30 cellular contexts compared by ENCODE assay signal in the genomic region with DNA sequence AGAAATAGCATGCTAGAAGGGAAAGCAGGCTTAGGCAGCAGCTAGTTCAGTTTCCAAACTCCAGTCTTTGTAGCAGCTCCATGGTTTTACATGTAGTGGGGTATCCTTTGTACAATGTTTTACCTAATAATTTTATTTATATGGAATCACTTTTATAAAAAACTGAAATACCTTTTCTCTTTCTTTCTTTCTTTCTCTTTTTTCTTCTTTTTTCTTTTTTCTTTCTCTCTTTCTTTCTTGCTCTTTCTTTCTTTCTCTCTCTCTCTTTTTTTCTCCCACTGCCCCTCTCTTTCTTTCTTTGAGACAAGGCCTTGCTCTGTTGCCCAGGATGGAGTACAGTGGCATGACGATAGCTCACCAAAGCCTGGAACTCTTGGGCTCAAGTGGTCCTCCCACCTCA.
"Had no signal": no experiment of that assay in that cellular context is flagged by ENCODE, and none has a peak within 500 bp of the region (broad histone marks: within the 10 kb centered on the region; RNA-seq: fewer than 3 reads in every experiment).

No MANE protein-coding gene starts in this region.

- H3K9me3 ChIP-seq: ovary, psoas muscle, spleen, suprapubic skin, testis, tibial artery, transverse colon, upper lobe of right lung, uterus had no signal

- H3K36me3 ChIP-seq: neural progenitor cell, ovary, spleen, suprapubic skin, tibial artery, transverse colon, upper lobe of right lung, uterus had no signal

- H3K9ac ChIP-seq: neural progenitor cell, parathyroid adenoma had no signal

- DNase-seq: naive thymus-derived CD8-positive, alpha-beta T cell; occipital lobe; ovary; psoas muscle; right cardiac atrium; spleen; stimulated activated CD4-positive, alpha-beta T cell treated with anti-CD3 and anti-CD28 coated beads, Interleukin-12 subunit alpha, Interleukin-12 subunit beta, amount 100 ng/mL, for 4 hours; stimulated activated CD4-positive, alpha-beta T cell treated with anti-CD3 and anti-CD28 coated beads, Interleukin-1b, Interleukin-23, amount 100 ng/mL, for 48 hours; stimulated activated CD4-positive, alpha-beta T cell treated with anti-CD3 and anti-CD28 coated beads, Interleukin-4, amount 100 ng/mL, for 1 hour; stimulated activated CD4-positive, alpha-beta T cell treated with anti-CD3 and anti-CD28 coated beads, Interleukin-4, amount 100 ng/mL, for 4 hours; stimulated activated CD8-positive, alpha-beta memory T cell treated with anti-CD3 and anti-CD28 coated beads, Interleukin-4, amount 100 ng/mL, for 48 hours; stimulated activated naive CD4-positive, alpha-beta T cell; stimulated activated naive CD8-positive, alpha-beta T cell treated with anti-CD3 and anti-CD28 coated beads, Interleukin-15, amount 100 ng/mL, for 72 hours; stimulated activated naive CD8-positive, alpha-beta T cell treated with anti-CD3 and anti-CD28 coated beads, Interleukin-15, Interleukin-2, amounts not matched to agents 100 U/mL and 50 U/mL, for 24 hours; substantia nigra; testis; tibial artery; transverse colon; upper lobe of right lung; uterus had no signal

- H3K4me2 ChIP-seq: neural progenitor cell, smooth muscle cell had no signal

- H3K27ac ChIP-seq: neural progenitor cell, ovary, parathyroid adenoma, psoas muscle, skin epidermis, spleen, suprapubic skin, testis, tibial artery, transverse colon, upper lobe of right lung, uterus had no signal

- H3K4me1 ChIP-seq: neural progenitor cell, parathyroid adenoma, psoas muscle, suprapubic skin, testis, tibial artery, transverse colon, upper lobe of right lung, uterus had no signal

- ATAC-seq: naive thymus-derived CD8-positive, alpha-beta T cell; natural killer cell treated with Interleukin-12 subunit alpha and Interleukin-12 subunit beta and Interleukin-15 and Interleukin-18, amount 100 ng/mL, for 72 hours; psoas muscle; right cardiac atrium; sciatic nerve; stimulated activated memory B cell treated with anti-CD40 and anti-IgM and Interleukin-4, amounts not matched to agents 10 μg/mL and 1 μg/mL and 100 μg/mL, for 72 hours; stimulated activated naive CD8-positive, alpha-beta T cell treated with anti-CD3 and anti-CD28 coated beads, Interleukin-15, amount 100 ng/mL, for 72 hours; stimulated activated naive CD8-positive, alpha-beta T cell treated with anti-CD3 and anti-CD28 coated beads, Interleukin-15, Interleukin-2, amounts not matched to agents 100 U/mL and 50 U/mL, for 24 hours; upper lobe of right lung had no signal

- H3K4me3 ChIP-seq: neural progenitor cell, ovary, psoas muscle, skin epidermis, smooth muscle cell, spleen, suprapubic skin, testis, tibial artery, transverse colon, upper lobe of right lung, uterus had no signal

- H3K4me3 Mint-ChIP-seq: naive thymus-derived CD8-positive, alpha-beta T cell; natural killer cell treated with Interleukin-12 subunit alpha and Interleukin-12 subunit beta and Interleukin-15 and Interleukin-18, amount 100 ng/mL, for 72 hours; neural progenitor cell; stimulated activated memory B cell treated with anti-CD40 and anti-IgM and Interleukin-4, amounts not matched to agents 10 μg/mL and 1 μg/mL and 100 μg/mL, for 72 hours; stimulated activated naive CD8-positive, alpha-beta T cell treated with anti-CD3 and anti-CD28 coated beads, Interleukin-15, amount 100 ng/mL, for 72 hours; type B pancreatic cell had no signal

- H2AFZ ChIP-seq: neural progenitor cell, parathyroid adenoma had no signal

- H3K9me3 Mint-ChIP-seq: natural killer cell treated with Interleukin-12 subunit alpha and Interleukin-12 subunit beta and Interleukin-15 and Interleukin-18, amount 100 ng/mL, for 72 hours; stimulated activated memory B cell treated with anti-CD40 and anti-IgM and Interleukin-4, amounts not matched to agents 10 μg/mL and 1 μg/mL and 100 μg/mL, for 72 hours; type B pancreatic cell had no signal

- H3K27me3 ChIP-seq: neural progenitor cell, ovary, spleen, suprapubic skin, testis, tibial artery, transverse colon, upper lobe of right lung, uterus had no signal

- H3K27ac Mint-ChIP-seq: naive thymus-derived CD8-positive, alpha-beta T cell; natural killer cell treated with Interleukin-12 subunit alpha and Interleukin-12 subunit beta and Interleukin-15 and Interleukin-18, amount 100 ng/mL, for 72 hours; neural progenitor cell; progenitor cell of endocrine pancreas; stimulated activated memory B cell treated with anti-CD40 and anti-IgM and Interleukin-4, amounts not matched to agents 10 μg/mL and 1 μg/mL and 100 μg/mL, for 72 hours; stimulated activated naive CD8-positive, alpha-beta T cell treated with anti-CD3 and anti-CD28 coated beads, Interleukin-15, amount 100 ng/mL, for 72 hours; type B pancreatic cell had no signal

- H3K4me1 Mint-ChIP-seq: stimulated activated memory B cell treated with anti-CD40 and anti-IgM and Interleukin-4, amounts not matched to agents 10 μg/mL and 1 μg/mL and 100 μg/mL, for 72 hours had no signal

- H3K79me2 ChIP-seq: parathyroid adenoma had no signal

- H3K27me3 Mint-ChIP-seq: naive thymus-derived CD8-positive, alpha-beta T cell; natural killer cell treated with Interleukin-12 subunit alpha and Interleukin-12 subunit beta and Interleukin-15 and Interleukin-18, amount 100 ng/mL, for 72 hours; stimulated activated naive CD8-positive, alpha-beta T cell treated with anti-CD3 and anti-CD28 coated beads, Interleukin-15, amount 100 ng/mL, for 72 hours; type B pancreatic cell had no signal

- H3K36me3 Mint-ChIP-seq: naive thymus-derived CD8-positive, alpha-beta T cell; natural killer cell treated with Interleukin-12 subunit alpha and Interleukin-12 subunit beta and Interleukin-15 and Interleukin-18, amount 100 ng/mL, for 72 hours; neural progenitor cell; stimulated activated memory B cell treated with anti-CD40 and anti-IgM and Interleukin-4, amounts not matched to agents 10 μg/mL and 1 μg/mL and 100 μg/mL, for 72 hours; type B pancreatic cell had no signal
